In genomic region chr13:44305845-44306244, GRCh38 we compare ENCODE assay signal across 12 cellular contexts.
A peak's percentile ranks its signal among the peaks of the same experiment; 100 is the strongest.
DNase-seq lines count a peak whose midpoint lies in the region; ATAC-seq and TF ChIP-seq lines count a peak whose summit lies in the region.
"Had no signal": no experiment of that assay in that cellular context is flagged by ENCODE, and none has a peak within 500 bp of the region (broad histone marks: within the 10 kb centered on the region; RNA-seq: fewer than 3 reads in every experiment).

No MANE protein-coding gene starts in this region.

- no peak overlapping the region for H3K27ac Mint-ChIP-seq in CD8-positive, alpha-beta T cell
- H3K27ac Mint-ChIP-seq: CD8-positive, alpha-beta memory T cell had no signal

- in situ Hi-C loops in astrocyte of the spinal cord (cut with HindIII; ENCODE audit: low sequenced_read_pairs), result loop anchor here (25.0 kb wide), 1 partner anchor 131 kb away; no protein-coding TSS in a partner anchor

- no peaks in the 10 kb centered on the region for H3K36me3 ChIP-seq in left ventricle myocardium inferior
- no peaks in the 10 kb centered on the region for H3K36me3 ChIP-seq in lung (ENCODE audit: control insufficient read depth in 2 of 2, insufficient read depth in 2 of 2, low read length in 2 of 2)
- no peaks in the 10 kb centered on the region for H3K36me3 ChIP-seq in aorta (ENCODE audit: control insufficient read depth in 1 of 2, insufficient read depth in 2 of 2, low read length in 1 of 2)
- no peaks in the 10 kb centered on the region for H3K36me3 ChIP-seq in CD8-positive, alpha-beta T cell (ENCODE audit: insufficient read depth, low read length)
- H3K36me3 ChIP-seq: neutrophil had no signal

- POLR2A ChIA-PET in CD8-positive, alpha-beta T cell (lab: Charles Lee), result no interaction called here

- TF ChIP-seq CTCF in left ventricle myocardium inferior (IDR thresholded peaks at IDR 0.05; ENCODE audit: borderline replicate concordance), result no peak
- no peak for TF ChIP-seq CTCF in astrocyte of the spinal cord (IDR thresholded peaks at IDR 0.05; ENCODE audit: low read depth, low read length)
- TF ChIP-seq CTCF in lung (IDR thresholded peaks at IDR 0.05; ENCODE audit: control extremely low read depth, extremely low read depth), result no peak
- no peak for TF ChIP-seq CTCF in CD8-positive, alpha-beta T cell (IDR thresholded peaks at IDR 0.05)

- H3K4me1 ChIP-seq in left ventricle myocardium inferior (peaks cover 84% of the 10 kb centered on the region), lung (ENCODE audit: control insufficient read depth in 2 of 2, insufficient read depth in 2 of 2, low read length in 2 of 2) (peaks cover 23% of the 10 kb centered on the region in 2 donors), aorta (ENCODE audit: control insufficient read depth in 1 of 2, insufficient read depth in 2 of 2, low read length in 2 of 2) (peaks cover 4% of the 10 kb centered on the region in 2 donors)
- H3K4me1 ChIP-seq in CD8-positive, alpha-beta T cell (ENCODE audit: insufficient read depth, low read length), result peaks cover 10% of the 10 kb centered on the region

- intact Hi-C loops in left ventricle myocardium inferior (cut with micrococcal nuclease), result no loop called here
- intact Hi-C loops in cardiac septum (cut with DNase I), result loop anchor here (2.0 to 5.0 kb wide), 4 partner anchors 66 to 131 kb away; partner anchors contain the start of gene SERP2
- intact Hi-C loops in aorta (cut with DNase I), result loop anchor here (2.0 to 10.0 kb wide), 3 partner anchors 66 to 251 kb away; partner anchors contain the start of gene SERP2 (in 1 of the 2)
- intact Hi-C loops in CD8-positive, alpha-beta T cell (cut with DNase I, micrococcal nuclease), result loop anchor here in 1 of 2 experiments (1.0 kb wide), 1 partner anchor 31 kb away; no protein-coding TSS in a partner anchor

- H3K27ac ChIP-seq in left ventricle myocardium inferior (replicated peaks) (peak overlapping the region; percentile 86), lung (ENCODE audit: low read depth in 1 of 2, low read length in 1 of 2) (peak overlapping the region; percentile 38 to 83), aorta (ENCODE audit: low read depth in 1 of 2, low read length in 2 of 2) (peak overlapping the region; percentile 10 to 64)
- H3K27ac ChIP-seq in CD8-positive, alpha-beta T cell (ENCODE audit: low read depth, low read length), result no peak overlapping the region
- H3K27ac ChIP-seq: neutrophil had no signal

- H3K27me3 Mint-ChIP-seq in CD8-positive, alpha-beta T cell (ENCODE audit: low read depth), result peaks cover 3% of the 10 kb centered on the region

- H3K9me3 ChIP-seq in left ventricle myocardium inferior (replicated peaks) (no peaks in the 10 kb centered on the region), lung (ENCODE audit: control insufficient read depth in 2 of 2, insufficient read depth in 1 of 2, low read length in 1 of 2) (no peaks in the 10 kb centered on the region), aorta (ENCODE audit: control insufficient read depth, low read length) (no peaks in the 10 kb centered on the region)
- no peaks in the 10 kb centered on the region for H3K9me3 ChIP-seq in CD8-positive, alpha-beta T cell (ENCODE audit: low read length)
- H3K9me3 ChIP-seq: neutrophil had no signal

- WGBS in lung, 2 donors, result 64 to 86% methylated on average over 5 of the region's 5 CpGs
- 61 to 73% methylated on average over 5 of the region's 5 CpGs for WGBS in aorta, 2 donors

- H3K27me3 ChIP-seq in left ventricle myocardium inferior (ENCODE audit: low read depth), result no peaks in the 10 kb centered on the region
- no peaks in the 10 kb centered on the region for H3K27me3 ChIP-seq in lung (ENCODE audit: control insufficient read depth, insufficient read depth)
- no peaks in the 10 kb centered on the region for H3K27me3 ChIP-seq in aorta (ENCODE audit: control insufficient read depth in 1 of 2, insufficient read depth in 2 of 2, low read length in 1 of 2)
- H3K27me3 ChIP-seq in CD8-positive, alpha-beta T cell (ENCODE audit: insufficient read depth, low read length), result no peaks in the 10 kb centered on the region
- H3K27me3 ChIP-seq: neutrophil had no signal

- peaks cover 27% of the 10 kb centered on the region for H3K4me1 Mint-ChIP-seq in CD8-positive, alpha-beta T cell (ENCODE audit: low read depth)

- H3K4me3 ChIP-seq in left ventricle myocardium inferior (no peak overlapping the region), astrocyte of the spinal cord (ENCODE audit: low read depth, low read length) (no peak overlapping the region), lung (no peak overlapping the region), aorta (ENCODE audit: low read length in 2 of 2) (no peak overlapping the region)
- H3K4me3 ChIP-seq in CD8-positive, alpha-beta T cell (ENCODE audit: low read depth, low read length), result no peak overlapping the region

- ATAC-seq in lung (ENCODE audit: insufficient read depth, low FRiP score) (no peak), aorta (ENCODE audit: low FRiP score) (no peak), HG03039 (IDR thresholded peaks at IDR 0.05; ENCODE audit: unreplicated experiment) (no peak), HG03135 (IDR thresholded peaks at IDR 0.05; ENCODE audit: unreplicated experiment) (no peak)
- ATAC-seq in CD8-positive, alpha-beta T cell, result no peak

- H3K4me3 Mint-ChIP-seq in CD8-positive, alpha-beta T cell, result no peak overlapping the region
- H3K4me3 Mint-ChIP-seq: CD8-positive, alpha-beta memory T cell had no signal

- H3K36me3 Mint-ChIP-seq in CD8-positive, alpha-beta T cell, result no peaks in the 10 kb centered on the region

- DNase-seq in left ventricle myocardium inferior (no peak), cardiac septum (ENCODE audit: low spot score) (no peak), astrocyte of the spinal cord (ENCODE audit: low read depth, low spot score) (peak; percentile 55), lung (ENCODE audit: low spot score) (no peak), aorta (no peak)
- no peak for DNase-seq in CD8-positive, alpha-beta T cell
- DNase-seq: activated naive CD4-positive, alpha-beta T cell treated with anti-CD3 and anti-CD28 coated beads, Interleukin-2, amount 50 U/mL, for 16 hours; CD8-positive, alpha-beta memory T cell; OCI-M1 had no signal

- no peaks in the 10 kb centered on the region for H3K9me3 Mint-ChIP-seq in CD8-positive, alpha-beta T cell
- H3K9me3 Mint-ChIP-seq: CD8-positive, alpha-beta memory T cell had no signal

- CTCF ChIA-PET in CD8-positive, alpha-beta T cell (lab: Charles Lee), result no interaction called here
